ENCODE assay signal across 8 cellular contexts in genomic region chr9:82729141-82729540, GRCh38.
"Had no signal": no experiment of that assay in that cellular context is flagged by ENCODE, and none has a peak within 500 bp of the region (broad histone marks: within the 10 kb centered on the region; RNA-seq: fewer than 3 reads in every experiment).

No MANE protein-coding gene starts in this region.

- H3K4me3 ChIP-seq: GM12878 had no signal

- FAIRE-seq: G401.6, GM12878, GM12891, GM12892, GM18507, GM19239 had no signal

- ATAC-seq: GM12878 had no signal

- DNase-seq: GDM1, GF-D8 had no signal
